In genomic region chr18:22279741-22280452, GRCh38 we compare ENCODE assay signal across 25 cellular contexts.
DNase-seq lines count a peak whose midpoint lies in the region; ATAC-seq lines count a peak whose summit lies in the region.
"Had no signal": no experiment of that assay in that cellular context is flagged by ENCODE, and none has a peak within 500 bp of the region (broad histone marks: within the 10 kb centered on the region; RNA-seq: fewer than 3 reads in every experiment).

No MANE protein-coding gene starts in this region.

- peak overlapping the region; percentile 8 for H2BK15ac ChIP-seq in mesenchymal stem cell (ENCODE audit: low read depth, poor library complexity, severe bottlenecking)

- H3K4me3 ChIP-seq in mesenchymal stem cell (ENCODE audit: insufficient read depth in 1 of 2, low read depth in 1 of 2, low read length in 2 of 2): no peak overlapping the region
- H3K4me3 ChIP-seq: ovary, PC-9, right lobe of liver, SJCRH30, upper lobe of left lung had no signal

- peaks cover 18 to 22% of the 10 kb centered on the region in 2 donors for H3K4me1 Mint-ChIP-seq in effector memory CD8-positive, alpha-beta T cell (ENCODE audit: low read depth in 2 of 2)
- H3K4me1 Mint-ChIP-seq: activated naive CD4-positive, alpha-beta T cell treated with anti-CD3 and anti-CD28 coated beads, Interleukin-2, amount 10 ng/mL, durations not matched to agents 7 days and 5 days; T-helper 17 cell had no signal

- no peaks in the 10 kb centered on the region for H3K36me3 ChIP-seq in mesenchymal stem cell (ENCODE audit: control insufficient read depth in 1 of 2, insufficient read depth in 2 of 2, low read depth in 1 of 2, low read length in 2 of 2)
- H3K36me3 ChIP-seq: ovary, right lobe of liver, SJCRH30, upper lobe of left lung had no signal

- no peak overlapping the region for H3K18ac ChIP-seq in mesenchymal stem cell (ENCODE audit: low read depth in 1 of 2, low read length in 2 of 2)

- peak overlapping the region; percentile 2 to 29 for H2BK12ac ChIP-seq in mesenchymal stem cell (ENCODE audit: low read length in 2 of 2)

- H3K27me3 Mint-ChIP-seq in effector memory CD8-positive, alpha-beta T cell: no peaks in the 10 kb centered on the region
- H3K27me3 Mint-ChIP-seq: activated naive CD4-positive, alpha-beta T cell treated with anti-CD3 and anti-CD28 coated beads, Interleukin-2, amount 10 ng/mL, durations not matched to agents 7 days and 5 days; T-helper 17 cell had no signal

- no peaks in the 10 kb centered on the region for H3K9me3 Mint-ChIP-seq in effector memory CD8-positive, alpha-beta T cell
- H3K9me3 Mint-ChIP-seq: activated naive CD4-positive, alpha-beta T cell treated with anti-CD3 and anti-CD28 coated beads, Interleukin-2, amount 10 ng/mL, durations not matched to agents 7 days and 5 days; activated T-cell treated with anti-CD3 and anti-CD28 coated beads, Interleukin-2, amount 50 U/mL, for 72 hours had no signal

- H3K9me3 ChIP-seq in mesenchymal stem cell (ENCODE audit: control insufficient read depth, low read length): no peaks in the 10 kb centered on the region
- H3K9me3 ChIP-seq: ovary, right lobe of liver, SJCRH30, upper lobe of left lung had no signal

- no peak overlapping the region for H2AK5ac ChIP-seq in mesenchymal stem cell (ENCODE audit: low read length, severe bottlenecking)

- H3K4me1 ChIP-seq in mesenchymal stem cell (ENCODE audit: control insufficient read depth, insufficient read depth, low read depth, low read length): peaks cover 3% of the 10 kb centered on the region
- H3K4me1 ChIP-seq: SJCRH30 had no signal

- H2AFZ ChIP-seq in mesenchymal stem cell (ENCODE audit: low read depth, low read length): no peak overlapping the region
- H2AFZ ChIP-seq: PC-9 had no signal

- DNase-seq in AG08395 (ENCODE audit: low spot score) (peak; percentile 58), H4 (ENCODE audit: low spot score) (peak; percentile 21), mesenchymal stem cell (peak; percentile 82), KBM-7 (no peak), GDM1 (lab: John Stamatoyannopoulos, UW) (no peak), GF-D8 (lab: John Stamatoyannopoulos, UW) (no peak)
- no peak for DNase-seq in effector memory CD8-positive, alpha-beta T cell
- DNase-seq: ACHN; activated CD4-positive, alpha-beta T cell treated with anti-CD3 and anti-CD28 coated beads for 48 hours; activated naive CD4-positive, alpha-beta T cell treated with anti-CD3 and anti-CD28 coated beads, Interleukin-2, amount 10 ng/mL, durations not matched to agents 7 days and 5 days; activated T-cell treated with anti-CD3 and anti-CD28 coated beads, Interleukin-2, amount 50 U/mL, for 72 hours; aorta; CD4-positive, alpha-beta T cell; effector CD4-positive, alpha-beta T cell; naive thymus-derived CD4-positive, alpha-beta T cell; NCI-H1417; NCI-H510A; ovary; PC-9; right lobe of liver; SJCRH30; T-helper 17 cell; upper lobe of left lung had no signal

- no peak overlapping the region for H3K4me2 ChIP-seq in mesenchymal stem cell (ENCODE audit: low read length, poor library complexity, severe bottlenecking)
- H3K4me2 ChIP-seq: PC-9 had no signal

- no peak overlapping the region for H3K27ac ChIP-seq in mesenchymal stem cell (ENCODE audit: low read length, poor library complexity, severe bottlenecking)
- H3K27ac ChIP-seq: ovary, PC-9, right lobe of liver, SJCRH30, upper lobe of left lung had no signal

- no peak overlapping the region for H2BK120ac ChIP-seq in mesenchymal stem cell (ENCODE audit: low read depth, low read length)

- ATAC-seq in effector memory CD8-positive, alpha-beta T cell (replicated peaks): no peak
- no peak for ATAC-seq in HG03571 (IDR thresholded peaks at IDR 0.05; ENCODE audit: unreplicated experiment)
- ATAC-seq: esophagus mucosa; naive thymus-derived CD4-positive, alpha-beta T cell; right lobe of liver; T-helper 17 cell had no signal

- H3K23ac ChIP-seq in mesenchymal stem cell (ENCODE audit: low read length in 2 of 2): no peak overlapping the region

- 77% methylated on average over 5 of the region's 10 CpGs for WGBS in mesenchymal stem cell

- in situ Hi-C loops in KBM-7 (cut with MboI; ENCODE audit: low pct_unique_long_range_greater_than_20kb, low sequenced_read_pairs): no loop called here

- H3K14ac ChIP-seq in mesenchymal stem cell (ENCODE audit: low read length in 2 of 2): no peak overlapping the region

- H2BK5ac ChIP-seq in mesenchymal stem cell (ENCODE audit: low read depth, low read length, poor library complexity, severe bottlenecking): no peak overlapping the region

- peak overlapping the region; percentile 22 for H4K91ac ChIP-seq in mesenchymal stem cell (ENCODE audit: low read length)

- H3K27ac Mint-ChIP-seq in effector memory CD8-positive, alpha-beta T cell: peak overlapping the region; percentile 62 to 74
- H3K27ac Mint-ChIP-seq: activated naive CD4-positive, alpha-beta T cell treated with anti-CD3 and anti-CD28 coated beads, Interleukin-2, amount 10 ng/mL, durations not matched to agents 7 days and 5 days; CD4-positive, alpha-beta T cell; naive thymus-derived CD4-positive, alpha-beta T cell; T-helper 17 cell had no signal

- peaks cover 10% of the 10 kb centered on the region for H3K36me3 Mint-ChIP-seq in effector memory CD8-positive, alpha-beta T cell (ENCODE audit: insufficient read depth)
- H3K36me3 Mint-ChIP-seq: activated naive CD4-positive, alpha-beta T cell treated with anti-CD3 and anti-CD28 coated beads, Interleukin-2, amount 10 ng/mL, durations not matched to agents 7 days and 5 days; naive thymus-derived CD4-positive, alpha-beta T cell had no signal

- H3K4ac ChIP-seq in mesenchymal stem cell (ENCODE audit: low read depth in 1 of 2, low read length in 2 of 2): no peak overlapping the region

- H3K9ac ChIP-seq in mesenchymal stem cell (ENCODE audit: low read length): no peak overlapping the region

- H3K27me3 ChIP-seq in mesenchymal stem cell (ENCODE audit: control insufficient read depth in 1 of 2, insufficient read depth in 1 of 2, low read length in 2 of 2): no peaks in the 10 kb centered on the region
- H3K27me3 ChIP-seq: ovary, right lobe of liver, SJCRH30, upper lobe of left lung had no signal

- H3K79me1 ChIP-seq in mesenchymal stem cell (replicated peaks; ENCODE audit: low read length, poor library complexity, severe bottlenecking): no peaks in the 10 kb centered on the region

- no peak overlapping the region for H3K4me3 Mint-ChIP-seq in effector memory CD8-positive, alpha-beta T cell
- H3K4me3 Mint-ChIP-seq: activated naive CD4-positive, alpha-beta T cell treated with anti-CD3 and anti-CD28 coated beads, Interleukin-2, amount 10 ng/mL, durations not matched to agents 7 days and 5 days; activated T-cell treated with anti-CD3 and anti-CD28 coated beads, Interleukin-2, amount 50 U/mL, for 72 hours; CD4-positive, alpha-beta T cell; naive thymus-derived CD4-positive, alpha-beta T cell; T-helper 17 cell had no signal

- no peak overlapping the region for H4K8ac ChIP-seq in mesenchymal stem cell (ENCODE audit: low read length)

Comparison
In these comparisons a context has a peak if more than half of its experiments do, and no peak if none do; other contexts are left out.
1. DNase-seq: peak in AG08395 (single experiment), H4 (single experiment) and mesenchymal stem cell (single experiment); none in effector memory CD8-positive, alpha-beta T cell (0 of 3), KBM-7 (single experiment), GDM1 (single experiment) and GF-D8 (single experiment).